8 cellular contexts compared by ENCODE assay signal in the genomic region with DNA sequence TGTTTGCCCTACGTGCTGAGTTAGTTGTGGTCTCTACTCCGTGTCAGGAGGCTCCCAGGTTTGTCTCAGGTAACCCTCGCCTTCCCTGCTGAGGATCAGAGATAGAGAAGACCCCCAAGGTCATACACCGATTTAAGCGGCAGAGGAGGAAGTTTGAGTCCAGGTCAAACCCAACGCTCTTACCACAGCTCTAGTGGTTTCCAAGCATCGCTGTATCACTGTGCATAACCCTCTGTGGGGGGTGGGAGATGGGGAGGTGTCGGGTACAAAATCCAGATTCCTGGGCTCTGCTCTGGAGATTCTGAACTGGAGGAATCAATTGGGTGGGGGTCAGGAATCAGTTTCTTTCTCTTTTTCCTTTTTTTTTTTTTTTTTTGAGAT. TPM values are rescaled to one million over a fixed set of nuclear protein-coding genes. Genes with fewer than 3 reads are reported as not detected.
DNase-seq lines count a peak whose midpoint lies in the region; ATAC-seq and TF ChIP-seq lines count a peak whose summit lies in the region.

No MANE protein-coding gene starts in this region.

- peak overlapping the region; percentile 70 for H3K4me3 ChIP-seq in GM12865 (ENCODE audit: low read depth, low read length)
- peak overlapping the region; percentile 68 for H3K4me3 ChIP-seq in OCI-LY1 (ENCODE audit: low read depth, low read length, poor library complexity, severe bottlenecking)
- peak overlapping the region; percentile 85 for H3K4me3 ChIP-seq in endodermal cell (ENCODE audit: low read length)

- ATAC-seq in GM21423 (IDR thresholded peaks at IDR 0.05; ENCODE audit: unreplicated experiment) = no peak

- H3K9me3 ChIP-seq in OCI-LY1 (ENCODE audit: low read length) (no peaks in the 10 kb centered on the region), endodermal cell (ENCODE audit: control insufficient read depth, low read length) (no peaks in the 10 kb centered on the region)

- H3K4me3 Mint-ChIP-seq in endodermal cell = peak overlapping the region; percentile 72

- peak overlapping the region; percentile 79 for H3K27ac ChIP-seq in OCI-LY1 (ENCODE audit: low read depth, low read length, poor library complexity, severe bottlenecking)
- no peak overlapping the region for H3K27ac ChIP-seq in endodermal cell (ENCODE audit: low read depth, low read length)

- H3K27me3 Mint-ChIP-seq in endodermal cell (ENCODE audit: insufficient read depth) = peaks cover 6% of the 10 kb centered on the region

- no peaks in the 10 kb centered on the region for H4K20me1 ChIP-seq in OCI-LY1 (ENCODE audit: insufficient read depth, low read length)

- H3K27ac Mint-ChIP-seq in endodermal cell = peak overlapping the region; percentile 81

- H3K9ac ChIP-seq in OCI-LY1 (ENCODE audit: low read length) (peak overlapping the region; percentile 71), endodermal cell (ENCODE audit: extremely low read depth, low read length, poor library complexity, severe bottlenecking) (peak overlapping the region; percentile 49)

- H3K79me2 ChIP-seq in OCI-LY1 (ENCODE audit: insufficient read depth, low read length) = no peaks in the 10 kb centered on the region

- no peaks in the 10 kb centered on the region for H3F3A ChIP-seq in OCI-LY1 (ENCODE audit: insufficient read depth, low read length)

- H3K27me3 ChIP-seq in OCI-LY1 (ENCODE audit: insufficient read depth, low read length) = no peaks in the 10 kb centered on the region
- H3K27me3 ChIP-seq in endodermal cell (ENCODE audit: control insufficient read depth, insufficient read depth, low read length, poor library complexity, severe bottlenecking) = no peaks in the 10 kb centered on the region

- peak overlapping the region; percentile 79 for H3K4me2 ChIP-seq in OCI-LY1 (ENCODE audit: low read length)

- H3K36me3 Mint-ChIP-seq in endodermal cell (ENCODE audit: low read depth) = no peaks in the 10 kb centered on the region

- H3K4me1 ChIP-seq in OCI-LY1 (ENCODE audit: insufficient read depth, low read length, severe bottlenecking) = peaks cover 61% of the 10 kb centered on the region
- peaks cover 4% of the 10 kb centered on the region for H3K4me1 ChIP-seq in endodermal cell (ENCODE audit: control insufficient read depth, insufficient read depth, low read length)

- DNase-seq in GM12865 (ENCODE audit: low read depth) = no peak
- no peak for DNase-seq in endodermal cell
- peak; percentile 30 for DNase-seq in pons (ENCODE audit: low spot score)
- no peak for DNase-seq in globus pallidus (ENCODE audit: low spot score)
- no peak for DNase-seq in SW480 (ENCODE audit: low spot score)
- DNase-seq in SW 1271 (lab: John Stamatoyannopoulos, UW) = no peak

- no peak overlapping the region for H2AFZ ChIP-seq in OCI-LY1 (ENCODE audit: low read length)

- TF ChIP-seq CTCF in GM12865 (IDR thresholded peaks at IDR 0.05; ENCODE audit: insufficient read depth, low read depth, low read length, missing control alignments) (no peak), OCI-LY1 (IDR thresholded peaks at IDR 0.05; ENCODE audit: low read length) (no peak), endodermal cell (conservative IDR thresholded peaks at IDR 0.05) (no peak)

- H3K9me3 Mint-ChIP-seq in endodermal cell = no peaks in the 10 kb centered on the region

- H3K9me2 ChIP-seq in OCI-LY1 (ENCODE audit: low read depth, low read length) = no peaks in the 10 kb centered on the region

- H3K4me1 Mint-ChIP-seq in endodermal cell = peaks cover 13% of the 10 kb centered on the region

- WGBS in endodermal cell (ENCODE audit: insufficient coverage in 1 of 2, insufficient read length in 1 of 2), 2 experiments = 8 to 17% methylated on average over 3 to 8 of the region's 8 CpGs

- H3K36me3 ChIP-seq in OCI-LY1 (ENCODE audit: insufficient read depth, low read length) (peaks cover 5% of the 10 kb centered on the region; the same call in 1 of the 2 replicates), endodermal cell (ENCODE audit: control insufficient read depth, insufficient read depth, low read length) (no peaks in the 10 kb centered on the region)

RNA-seq across cellular contexts. Expression of a gene that starts 0.6 kb away (rescaled TPM):
- 10 to 100 TPM; 20.3 to 22.9 TPM for total RNA-seq in endodermal cell
- polyA plus RNA-seq in endodermal cell (2013, experiment 1 of 2) = 47.3 TPM
- 47.4 TPM for polyA plus RNA-seq in endodermal cell (2013, experiment 2 of 2)

RNA-seq across cellular contexts. Expression of a gene that starts 3.4 kb away (rescaled TPM):
- 10 to 100 TPM; 58.9 to 78.4 TPM for total RNA-seq in endodermal cell
- 54.9 TPM for polyA plus RNA-seq in endodermal cell (2013, experiment 1 of 2)
- polyA plus RNA-seq in endodermal cell (2013, experiment 2 of 2) = 58.4 TPM

RNA-seq across cellular contexts. Expression of a gene that starts 4.9 kb away (rescaled TPM):
- total RNA-seq in endodermal cell = 10 to 100 TPM; 54.4 to 55.9 TPM
- 25.3 TPM for polyA plus RNA-seq in endodermal cell (2013, experiment 1 of 2)
- polyA plus RNA-seq in endodermal cell (2013, experiment 2 of 2) = 25.5 TPM

RNA-seq across cellular contexts. Expression of a gene that starts 5.0 kb away (rescaled TPM):
- total RNA-seq in endodermal cell = 10 to 100 TPM; 45.6 to 60.4 TPM
- polyA plus RNA-seq in endodermal cell (2013, experiment 1 of 2) = 62.9 TPM
- 57.2 TPM for polyA plus RNA-seq in endodermal cell (2013, experiment 2 of 2)

RNA-seq across cellular contexts. Expression of a gene that starts 9.9 kb away (rescaled TPM):
- 10 to 100 TPM; 44.6 to 53.7 TPM for total RNA-seq in endodermal cell
- polyA plus RNA-seq in endodermal cell (2013, experiment 1 of 2) = 64.6 TPM
- 54.0 TPM for polyA plus RNA-seq in endodermal cell (2013, experiment 2 of 2)
